In the genomic region with DNA sequence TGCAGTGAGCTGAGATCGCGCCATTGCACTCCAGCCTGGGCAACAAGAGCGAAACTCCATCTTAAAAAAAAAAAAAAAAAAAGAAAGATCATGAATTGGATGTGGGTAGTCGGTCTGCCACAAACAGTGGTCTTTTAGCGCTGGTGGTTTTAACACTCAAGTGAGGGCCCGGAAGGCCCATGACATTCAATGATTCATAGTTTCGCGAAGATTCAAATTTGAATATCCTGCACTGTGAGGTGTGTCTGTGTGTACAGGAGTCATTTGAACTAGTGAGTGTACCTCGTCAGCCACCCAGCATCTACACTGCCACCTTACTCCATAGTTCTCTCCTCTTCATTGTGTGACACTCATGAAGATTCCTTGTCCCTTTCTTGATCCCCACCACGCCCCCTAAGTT, we compare ENCODE assay signal across 23 cellular contexts. TPM values are rescaled to one million over a fixed set of nuclear protein-coding genes. Genes with fewer than 3 reads are reported as not detected.
DNase-seq lines count a peak whose midpoint lies in the region; ATAC-seq lines count a peak whose summit lies in the region.
"Had no signal": no experiment of that assay in that cellular context is flagged by ENCODE, and none has a peak within 500 bp of the region (broad histone marks: within the 10 kb centered on the region; RNA-seq: fewer than 3 reads in every experiment).

No MANE protein-coding gene starts in this region.

- no peak overlapping the region for H3K4me3 Mint-ChIP-seq in T-cell
- peak overlapping the region; percentile 3 for H3K4me3 Mint-ChIP-seq in central memory CD8-positive, alpha-beta T cell

- CTCF ChIA-PET in T-cell (lab: Charles Lee) = no interaction called here

- POLR2A ChIA-PET in T-cell (lab: Charles Lee) = no interaction called here

- no peaks in the 10 kb centered on the region for H3K36me3 Mint-ChIP-seq in T-cell
- H3K36me3 Mint-ChIP-seq in central memory CD8-positive, alpha-beta T cell (ENCODE audit: insufficient read depth) = peaks cover 5% of the 10 kb centered on the region

- peak; percentile 6 for DNase-seq in activated CD8-positive, alpha-beta memory T cell treated with anti-CD3 and anti-CD28 coated beads, Interleukin-2, amount 50 U/mL, for 24 hours (ENCODE audit: extremely low read depth)
- DNase-seq in activated CD8-positive, alpha-beta memory T cell treated with anti-CD3 and anti-CD28 coated beads for 24 hours = no peak
- DNase-seq in T-cell = peak in 26 of 34 experiments; percentile 4 to 59 (median 21)
- DNase-seq in central memory CD8-positive, alpha-beta T cell (ENCODE audit: low spot score in 2 of 2) = peak in 1 of 2 donors; percentile 59
- peak; percentile 56 for DNase-seq in stimulated activated CD8-positive, alpha-beta memory T cell treated with anti-CD3 and anti-CD28 coated beads, Interleukin-4, amount 100 ng/mL, for 48 hours
- DNase-seq in AG08395 (ENCODE audit: low spot score) = no peak
- DNase-seq: activated effector memory CD4-positive, alpha-beta T cell treated with anti-CD3 and anti-CD28 coated beads, Interleukin-2, amount 50 U/mL, for 16 hours; COR-L47; NCI-H146; NCI-H2171 treated with DMSO at 0.1 percent for 48 hours; NCI-H748 treated with DMSO at 0.1 percent for 48 hours; nucleus accumbens; stomach had no signal

- peaks cover 0 to 10% (median 2%) of the 10 kb centered on the region in 3 donors for H3K4me1 Mint-ChIP-seq in T-cell
- peaks cover 18% of the 10 kb centered on the region for H3K4me1 Mint-ChIP-seq in central memory CD8-positive, alpha-beta T cell

- H3K27me3 Mint-ChIP-seq in T-cell = peaks cover 19 to 27% of the 10 kb centered on the region in 2 donors
- H3K27me3 Mint-ChIP-seq in central memory CD8-positive, alpha-beta T cell = peaks cover 68% of the 10 kb centered on the region

- H3K9me3 Mint-ChIP-seq in T-cell = no peaks in the 10 kb centered on the region
- H3K9me3 Mint-ChIP-seq in central memory CD8-positive, alpha-beta T cell = no peaks in the 10 kb centered on the region

- ATAC-seq in T-cell (replicated peaks in 1 of 4) (peak; percentile 35 to 70 (median 62)), GM21619 (IDR thresholded peaks at IDR 0.05; ENCODE audit: unreplicated experiment) (no peak), HG03135 (IDR thresholded peaks at IDR 0.05; ENCODE audit: unreplicated experiment) (no peak)
- ATAC-seq in central memory CD8-positive, alpha-beta T cell (replicated peaks; ENCODE audit: extremely low read depth, poor library complexity, severe bottlenecking) = peak; percentile 99

- peak overlapping the region in 1 of 2 donors; percentile 45 for H3K27ac Mint-ChIP-seq in T-cell
- peak overlapping the region; percentile 8 for H3K27ac Mint-ChIP-seq in central memory CD8-positive, alpha-beta T cell (ENCODE audit: low read depth)

RNA-seq across cellular contexts. Expression of gene CFAP77, which starts 41.3 kb away (rescaled TPM):
- total RNA-seq in T-cell = not detected
- total RNA-seq: Daoy; fibroblast of lung; liver; MCF 10A; mucosa of gallbladder; SK-MEL-5; stomach; T-helper 2 cell treated with Interferon-gamma antibody and Interleukin-4, amounts not matched to agents 100 ng/mL and 5 ng/mL, for 36 hours; ureter had no signal

RNA-seq across cellular contexts. Expression of gene TTF1, which starts 44.6 kb away (rescaled TPM):
- total RNA-seq in T-cell = 10 to 100 TPM; 12.5 to 20.9 (median 19.2) TPM

Comparison
In these comparisons a context has a peak if more than half of its experiments do, and no peak if none do; other contexts are left out.
1. DNase-seq: peak in activated CD8-positive, alpha-beta memory T cell treated with anti-CD3 and anti-CD28 coated beads, Interleukin-2, amount 50 U/mL, for 24 hours (single experiment), T-cell (26 of 34) and stimulated activated CD8-positive, alpha-beta memory T cell treated with anti-CD3 and anti-CD28 coated beads, Interleukin-4, amount 100 ng/mL, for 48 hours (single experiment); none in activated CD8-positive, alpha-beta memory T cell treated with anti-CD3 and anti-CD28 coated beads for 24 hours (single experiment) and AG08395 (single experiment).
2. ATAC-seq: peak in T-cell (4 of 4) and central memory CD8-positive, alpha-beta T cell (single experiment); none in GM21619 (single experiment) and HG03135 (single experiment).